Comparison of ENCODE assay signal across 25 cellular contexts in the genomic region with DNA sequence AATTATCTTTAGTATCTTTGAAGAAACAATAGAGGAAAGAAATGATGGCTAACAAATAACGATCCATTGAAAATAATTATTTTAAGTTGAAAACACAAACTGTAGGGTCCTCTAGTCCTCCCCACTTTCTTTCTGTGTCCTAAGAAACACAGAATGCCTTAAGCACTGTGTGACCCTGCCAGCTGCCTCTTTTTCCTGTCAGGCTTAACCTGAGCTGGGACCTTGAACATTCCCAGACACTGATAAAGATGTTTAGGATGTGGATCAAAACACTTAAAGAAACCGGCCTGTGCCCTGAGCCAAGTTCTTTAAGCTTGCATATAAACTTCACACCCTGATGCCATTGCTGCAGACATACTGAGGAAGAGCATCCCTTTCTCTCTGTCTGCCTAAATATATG.
DNase-seq lines count a peak whose midpoint lies in the region; ATAC-seq, FAIRE-seq and TF ChIP-seq lines count a peak whose summit lies in the region.
"Had no signal": no experiment of that assay in that cellular context is flagged by ENCODE, and none has a peak within 500 bp of the region (broad histone marks: within the 10 kb centered on the region; RNA-seq: fewer than 3 reads in every experiment).

No MANE protein-coding gene starts in this region.

- no peak for FAIRE-seq in HepG2 (lab: Jason Lieb, UNC)
- FAIRE-seq: A204.1, D721Med, GM12892, GM18507, H54, HTR-8/SVneo had no signal

- no peak overlapping the region for H3K4me3 ChIP-seq in fibroblast of villous mesenchyme (ENCODE audit: low read depth, low read length)
- H3K4me3 ChIP-seq in retinal pigment epithelial cell (ENCODE audit: low read length), result no peak overlapping the region
- H3K4me3 ChIP-seq in HepG2 (replicated peaks in 1 of 3; ENCODE audit: insufficient read depth in 1 of 3, low read depth in 2 of 3, low read length in 3 of 3), result no peak overlapping the region
- H3K4me3 ChIP-seq: GM23338 had no signal

- no peak overlapping the region for H2AFZ ChIP-seq in HepG2 (ENCODE audit: low read length)
- H2AFZ ChIP-seq: GM23338 had no signal

- no peak overlapping the region for H3K27ac ChIP-seq in HepG2 (ENCODE audit: extremely low read length, insufficient read depth, low read length)

- TF ChIP-seq POLR2A in HepG2 (IDR thresholded peaks at IDR 0.05; ENCODE audit: insufficient read depth in 1 of 2, low read depth in 2 of 2, low read length in 2 of 2), result no peak

- CTCF ChIA-PET in HepG2 (lab: Yijun Ruan, JAX; ENCODE audit: low intra/inter-chr PET ratio, low total read pairs), result no interaction called here

- intact Hi-C loops in HepG2 (cut with micrococcal nuclease; ENCODE audit: unreplicated experiment), result no loop called here

- BruUV-seq in HepG2 (replicated peaks; lab: Mats Ljungman, UMichigan), result no TSS peak

- DNase-seq in fibroblast of villous mesenchyme (ENCODE audit: low read depth) (peak; percentile 1), nephron progenitor cell (no peak), retinal pigment epithelial cell (ENCODE audit: low read depth) (peak; percentile 8), NCI-H2081 treated with DMSO at 0.1 percent for 48 hours (lab: John Stamatoyannopoulos, UW) (no peak), occipital lobe (lab: John Stamatoyannopoulos, UW) (no peak), HepG2 (ENCODE audit: low spot score) (no peak)
- DNase-seq in NK-92 treated with Interleukin-12 subunit alpha and Interleukin-12 subunit beta, amount 100 ng/mL, for 24 hours (lab: John Stamatoyannopoulos, UW), result no peak
- DNase-seq: ACHN; BE2C; C1 segment of cervical spinal cord; CD4-positive, CD25-positive, alpha-beta regulatory T cell; CD8-positive, alpha-beta memory T cell; COR-L47; GDM1; HFFc6 had no signal

- peaks cover 6% of the 10 kb centered on the region for H3K4me1 Mint-ChIP-seq in nephron progenitor cell
- H3K4me1 Mint-ChIP-seq: CD4-positive, CD25-positive, alpha-beta regulatory T cell; CD8-positive, alpha-beta memory T cell; GM23338; IgD-negative memory B cell had no signal

- H3K27me3 Mint-ChIP-seq in nephron progenitor cell (ENCODE audit: low read depth, poor library complexity), result peaks cover 3% of the 10 kb centered on the region
- H3K27me3 Mint-ChIP-seq: CD4-positive, CD25-positive, alpha-beta regulatory T cell; CD8-positive, alpha-beta memory T cell; IgD-negative memory B cell had no signal

- H3K4me2 ChIP-seq in HepG2 (ENCODE audit: low read depth, low read length), result no peak overlapping the region
- H3K4me2 ChIP-seq: GM23338 had no signal

- no peak for TF ChIP-seq EP300 in HepG2 (IDR thresholded peaks at IDR 0.05; ENCODE audit: low read depth in 2 of 2, low read length in 2 of 2)
- TF ChIP-seq EP300 in HepG2 (CRISPR knock-in tag; IDR thresholded peaks at IDR 0.05; ENCODE audit: borderline replicate concordance), result no peak

- in situ Hi-C loops in HepG2 (cut with HindIII; ENCODE audit: extremely low pct_ligation_motif_present, low pct_unique_long_range_greater_than_20kb), result no loop called here

- no peak for TF ChIP-seq CTCF in fibroblast of villous mesenchyme (IDR thresholded peaks at IDR 0.05; ENCODE audit: insufficient read depth, low read depth, low read length)
- no peak for TF ChIP-seq CTCF in nephron progenitor cell (IDR thresholded peaks at IDR 0.05)
- no peak for TF ChIP-seq CTCF in retinal pigment epithelial cell (conservative IDR thresholded peaks at IDR 0.05; ENCODE audit: low read depth, low read length)
- TF ChIP-seq CTCF in HepG2 (CRISPR knock-in tag; IDR thresholded peaks at IDR 0.05), result no peak

- POLR2A ChIA-PET in HepG2 (lab: Yijun Ruan, JAX), result no interaction called here

- WGBS in HepG2 (ENCODE audit: low lambda C conversion rate), result 3% methylated on average over 2 of the region's 2 CpGs

- no peaks in the 10 kb centered on the region for H4K20me1 ChIP-seq in HepG2 (ENCODE audit: insufficient read depth, low read length)

- TF ChIP-seq RAD21 in HepG2 (CRISPR knock-in tag; IDR thresholded peaks at IDR 0.05), result no peak

- peak overlapping the region; percentile 24 for H3K27ac Mint-ChIP-seq in nephron progenitor cell
- H3K27ac Mint-ChIP-seq: CD4-positive, CD25-positive, alpha-beta regulatory T cell; CD8-positive, alpha-beta memory T cell; GM23338; HFFc6; IgD-negative memory B cell had no signal

- peak; percentile 84 for ATAC-seq in SK-N-SH treated with all-trans-retinoic acid at 6 μM for 48 hours
- ATAC-seq in HepG2, result no peak
- ATAC-seq: GM23338, HCT116 had no signal

- H3K79me2 ChIP-seq in HepG2 (ENCODE audit: insufficient read depth, low read length), result no peaks in the 10 kb centered on the region

- H3K9me3 Mint-ChIP-seq in nephron progenitor cell, result peaks cover 3% of the 10 kb centered on the region
- H3K9me3 Mint-ChIP-seq: HFFc6 had no signal

- no peak overlapping the region for H3K4me3 Mint-ChIP-seq in nephron progenitor cell
- H3K4me3 Mint-ChIP-seq: CD4-positive, CD25-positive, alpha-beta regulatory T cell; CD8-positive, alpha-beta memory T cell; GM23338; HFFc6; IgD-negative memory B cell had no signal

- no peaks in the 10 kb centered on the region for H3K27me3 ChIP-seq in HepG2 (ENCODE audit: control insufficient read depth in 1 of 2, insufficient read depth in 2 of 2, low read length in 2 of 2)
- H3K27me3 ChIP-seq: BE2C had no signal

- no peaks in the 10 kb centered on the region for H3K4me1 ChIP-seq in HepG2 (ENCODE audit: insufficient read depth, low read length)
- H3K4me1 ChIP-seq: BE2C had no signal

- no peaks in the 10 kb centered on the region for H3K36me3 Mint-ChIP-seq in nephron progenitor cell (ENCODE audit: low read depth)
- H3K36me3 Mint-ChIP-seq: CD4-positive, CD25-positive, alpha-beta regulatory T cell; CD8-positive, alpha-beta memory T cell had no signal

- peaks cover 44% of the 10 kb centered on the region for H3K9me3 ChIP-seq in HepG2 (ENCODE audit: low read length)
- H3K9me3 ChIP-seq: BE2C had no signal

- H3K9ac ChIP-seq in HepG2 (ENCODE audit: insufficient read depth, low read depth, low read length), result no peak overlapping the region

- H3K36me3 ChIP-seq in HepG2 (replicated peaks in 1 of 2; ENCODE audit: control insufficient read depth in 1 of 2, insufficient read depth in 2 of 2, low read length in 2 of 2), result no peaks in the 10 kb centered on the region
- H3K36me3 ChIP-seq: BE2C had no signal

TF ChIP-seq in SK-N-SH treated with all-trans-retinoic acid at 6 μM for 48 hours, 23 proteins besides CTCF, POLR2A, EP300 and RAD21 (continues in another document):
- no peak for TF ChIP-seq CSDC2 (CRISPR knock-in tag; IDR thresholded peaks at IDR 0.05)
- no peak for TF ChIP-seq RARB (CRISPR knock-in tag; IDR thresholded peaks at IDR 0.05)
- TF ChIP-seq TOX (CRISPR knock-in tag; IDR thresholded peaks at IDR 0.05; ENCODE audit: borderline replicate concordance), result no peak
- TF ChIP-seq OSR1 (CRISPR knock-in tag; IDR thresholded peaks at IDR 0.05), result no peak
- TF ChIP-seq ZFP3 (CRISPR knock-in tag; IDR thresholded peaks at IDR 0.05), result no peak
- TF ChIP-seq ZNF8 (CRISPR knock-in tag; IDR thresholded peaks at IDR 0.05), result no peak
- TF ChIP-seq, protein P1, sequence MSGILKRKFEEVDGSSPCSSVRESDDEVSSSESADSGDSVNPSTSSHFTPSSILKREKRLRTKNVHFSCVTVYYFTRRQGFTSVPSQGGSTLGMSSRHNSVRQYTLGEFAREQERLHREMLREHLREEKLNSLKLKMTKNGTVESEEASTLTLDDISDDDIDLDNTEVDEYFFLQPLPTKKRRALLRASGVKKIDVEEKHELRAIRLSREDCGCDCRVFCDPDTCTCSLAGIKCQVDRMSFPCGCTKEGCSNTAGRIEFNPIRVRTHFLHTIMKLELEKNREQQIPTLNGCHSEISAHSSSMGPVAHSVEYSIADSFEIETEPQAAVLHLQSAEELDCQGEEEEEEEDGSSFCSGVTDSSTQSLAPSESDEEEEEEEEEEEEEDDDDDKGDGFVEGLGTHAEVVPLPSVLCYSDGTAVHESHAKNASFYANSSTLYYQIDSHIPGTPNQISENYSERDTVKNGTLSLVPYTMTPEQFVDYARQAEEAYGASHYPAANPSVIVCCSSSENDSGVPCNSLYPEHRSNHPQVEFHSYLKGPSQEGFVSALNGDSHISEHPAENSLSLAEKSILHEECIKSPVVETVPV (CRISPR knock-in tag; IDR thresholded peaks at IDR 0.05), result no peak
- no peak for TF ChIP-seq ZFP30 (CRISPR knock-in tag; IDR thresholded peaks at IDR 0.05)

TF ChIP-seq in HepG2, 621 proteins besides CTCF, POLR2A, EP300 and RAD21:
- TF ChIP-seq, protein P2, sequence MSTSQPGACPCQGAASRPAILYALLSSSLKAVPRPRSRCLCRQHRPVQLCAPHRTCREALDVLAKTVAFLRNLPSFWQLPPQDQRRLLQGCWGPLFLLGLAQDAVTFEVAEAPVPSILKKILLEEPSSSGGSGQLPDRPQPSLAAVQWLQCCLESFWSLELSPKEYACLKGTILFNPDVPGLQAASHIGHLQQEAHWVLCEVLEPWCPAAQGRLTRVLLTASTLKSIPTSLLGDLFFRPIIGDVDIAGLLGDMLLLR (CRISPR knock-in tag; IDR thresholded peaks at IDR 0.05), result no peak
- TF ChIP-seq, protein P3, sequence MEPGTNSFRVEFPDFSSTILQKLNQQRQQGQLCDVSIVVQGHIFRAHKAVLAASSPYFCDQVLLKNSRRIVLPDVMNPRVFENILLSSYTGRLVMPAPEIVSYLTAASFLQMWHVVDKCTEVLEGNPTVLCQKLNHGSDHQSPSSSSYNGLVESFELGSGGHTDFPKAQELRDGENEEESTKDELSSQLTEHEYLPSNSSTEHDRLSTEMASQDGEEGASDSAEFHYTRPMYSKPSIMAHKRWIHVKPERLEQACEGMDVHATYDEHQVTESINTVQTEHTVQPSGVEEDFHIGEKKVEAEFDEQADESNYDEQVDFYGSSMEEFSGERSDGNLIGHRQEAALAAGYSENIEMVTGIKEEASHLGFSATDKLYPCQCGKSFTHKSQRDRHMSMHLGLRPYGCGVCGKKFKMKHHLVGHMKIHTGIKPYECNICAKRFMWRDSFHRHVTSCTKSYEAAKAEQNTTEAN (CRISPR knock-in tag; conservative IDR thresholded peaks at IDR 0.05), result no peak
- TF ChIP-seq RARA (CRISPR knock-in tag; IDR thresholded peaks at IDR 0.05), result no peak
- no peak for TF ChIP-seq ZNF776 (CRISPR knock-in tag; IDR thresholded peaks at IDR 0.05)
- TF ChIP-seq ZNF619 (CRISPR knock-in tag; IDR thresholded peaks at IDR 0.05), result no peak
- no peak for TF ChIP-seq MEIS2 (CRISPR knock-in tag; IDR thresholded peaks at IDR 0.05)
- no peak for TF ChIP-seq KLF11 (CRISPR knock-in tag; IDR thresholded peaks at IDR 0.05)
- TF ChIP-seq SOX5 (CRISPR knock-in tag; IDR thresholded peaks at IDR 0.05; ENCODE audit: borderline replicate concordance), result no peak

Comparison
In these comparisons a context has a peak if more than half of its experiments do, and no peak if none do; other contexts are left out.
1. DNase-seq: peak in fibroblast of villous mesenchyme (single experiment) and retinal pigment epithelial cell (single experiment); none in nephron progenitor cell (single experiment), NK-92 treated with Interleukin-12 subunit alpha and Interleukin-12 subunit beta, amount 100 ng/mL, for 24 hours (single experiment), NCI-H2081 treated with DMSO at 0.1 percent for 48 hours (single experiment), occipital lobe (single experiment) and HepG2 (single experiment).